11 cellular contexts compared by ENCODE assay signal in genomic region chr7:46291064-46291463, GRCh38.
DNase-seq lines count a peak whose midpoint lies in the region; ATAC-seq, FAIRE-seq and TF ChIP-seq lines count a peak whose summit lies in the region.
"Had no signal": no experiment of that assay in that cellular context is flagged by ENCODE, and none has a peak within 500 bp of the region (broad histone marks: within the 10 kb centered on the region; RNA-seq: fewer than 3 reads in every experiment).

No MANE protein-coding gene starts in this region.

- no peak for FAIRE-seq in H54 (lab: Jason Lieb, UNC)

- no peak overlapping the region for H3K4me3 ChIP-seq in MM.1S (ENCODE audit: low read length)
- H3K4me3 ChIP-seq in OCI-LY7 (ENCODE audit: low read depth, low read length, poor library complexity, severe bottlenecking) = no peak overlapping the region
- H3K4me3 ChIP-seq: SK-N-MC had no signal

- H3K9me3 ChIP-seq in MM.1S (replicated peaks; ENCODE audit: insufficient read depth, low read length) (no peaks in the 10 kb centered on the region), OCI-LY7 (ENCODE audit: low read length) (no peaks in the 10 kb centered on the region)

- H3F3A ChIP-seq in MM.1S (ENCODE audit: insufficient read depth, low read length) = no peaks in the 10 kb centered on the region

- no peak for TF ChIP-seq POLR2A in H54 (IDR thresholded peaks at IDR 0.05; ENCODE audit: low read depth, low read length)

- no peak for ATAC-seq in HG02870 (IDR thresholded peaks at IDR 0.05; ENCODE audit: unreplicated experiment)

- BruUV-seq in OCI-LY7 (replicated peaks; lab: Mats Ljungman, UMichigan) = no TSS peak

- DNase-seq in GM04504 (ENCODE audit: low read depth) (peak; percentile 41), H54 (ENCODE audit: insufficient read length, low spot score) (peak; percentile 52), NCI-H82 (lab: John Stamatoyannopoulos, UW) (peak; percentile 74), kidney glomerular epithelial cell (lab: John Stamatoyannopoulos, UW) (peak; percentile 72), MM.1S (no peak), OCI-LY7 (ENCODE audit: low spot score) (no peak)
- DNase-seq in stimulated activated CD4-positive, alpha-beta T cell treated with anti-CD3 and anti-CD28 coated beads, Interleukin-2, amount 100 ng/mL, for 24 hours = no peak
- DNase-seq: cortex of kidney had no signal

- H3K4me1 ChIP-seq in MM.1S (ENCODE audit: low read length) (no peaks in the 10 kb centered on the region), OCI-LY7 (ENCODE audit: insufficient read depth, low read length, poor library complexity, severe bottlenecking) (no peaks in the 10 kb centered on the region)
- H3K4me1 ChIP-seq: parathyroid adenoma had no signal

- H3K79me2 ChIP-seq in MM.1S (ENCODE audit: low read length) (no peaks in the 10 kb centered on the region), OCI-LY7 (ENCODE audit: insufficient read depth, low read depth, low read length) (no peaks in the 10 kb centered on the region)
- H3K79me2 ChIP-seq: parathyroid adenoma had no signal

- H3K9me2 ChIP-seq in MM.1S (replicated peaks; ENCODE audit: insufficient read depth, low read length) = no peaks in the 10 kb centered on the region
- no peaks in the 10 kb centered on the region for H3K9me2 ChIP-seq in OCI-LY7 (ENCODE audit: insufficient read depth, low read length)

- H2AFZ ChIP-seq in MM.1S (ENCODE audit: low read length) = no peak overlapping the region
- no peak overlapping the region for H2AFZ ChIP-seq in OCI-LY7 (ENCODE audit: low read length)
- H2AFZ ChIP-seq: parathyroid adenoma had no signal

- H3K27me3 ChIP-seq in MM.1S (replicated peaks; ENCODE audit: insufficient read depth, low read length) = no peaks in the 10 kb centered on the region

- no peak overlapping the region for H3K27ac ChIP-seq in MM.1S (ENCODE audit: low read length)
- H3K27ac ChIP-seq in OCI-LY7 (ENCODE audit: low read depth, low read length, poor library complexity, severe bottlenecking) = no peak overlapping the region
- H3K27ac ChIP-seq: parathyroid adenoma, SK-N-MC had no signal

- POLR2A ChIA-PET in OCI-LY7 (lab: Charles Lee) = no interaction called here

- H3K9ac ChIP-seq in MM.1S (ENCODE audit: low read length) = no peak overlapping the region
- H3K9ac ChIP-seq: parathyroid adenoma had no signal

- no peak for TF ChIP-seq CTCF in MM.1S (IDR thresholded peaks at IDR 0.05; ENCODE audit: low read length)
- TF ChIP-seq CTCF in OCI-LY7 (conservative IDR thresholded peaks at IDR 0.05; ENCODE audit: low read length) = no peak

- CTCF ChIA-PET in OCI-LY7 (lab: Charles Lee; ENCODE audit: unreplicated experiment) = no interaction called here

- intact Hi-C loops in OCI-LY7 (cut with micrococcal nuclease; ENCODE audit: unreplicated experiment) = no loop called here

- H3K4me2 ChIP-seq in MM.1S (ENCODE audit: low read depth, low read length) (no peak overlapping the region), OCI-LY7 (ENCODE audit: low read length) (no peak overlapping the region)

- no peaks in the 10 kb centered on the region for H4K20me1 ChIP-seq in MM.1S (ENCODE audit: insufficient read depth, low read length)
- no peaks in the 10 kb centered on the region for H4K20me1 ChIP-seq in OCI-LY7 (ENCODE audit: insufficient read depth, low read length)

- H3K36me3 ChIP-seq in MM.1S (replicated peaks; ENCODE audit: insufficient read depth, low read length) (no peaks in the 10 kb centered on the region), OCI-LY7 (ENCODE audit: insufficient read depth, low read length) (no peaks in the 10 kb centered on the region)

Comparison
In these comparisons a context has a peak if more than half of its experiments do, and no peak if none do; other contexts are left out.
1. DNase-seq: peak in GM04504 (single experiment), H54 (single experiment), NCI-H82 (single experiment) and kidney glomerular epithelial cell (single experiment); none in MM.1S (single experiment), OCI-LY7 (single experiment) and stimulated activated CD4-positive, alpha-beta T cell treated with anti-CD3 and anti-CD28 coated beads, Interleukin-2, amount 100 ng/mL, for 24 hours (0 of 2).